ENCODE assay signal across 8 cellular contexts in genomic region chr6:28658475-28659249, GRCh38.
DNase-seq lines count a peak whose midpoint lies in the region; ATAC-seq and TF ChIP-seq lines count a peak whose summit lies in the region.

No MANE protein-coding gene starts in this region.

- H3K4me1 ChIP-seq in ACC112 (ENCODE audit: control insufficient read depth, insufficient read depth, low read length, unreplicated experiment) (peaks cover 5% of the 10 kb centered on the region), iPS-18a (ENCODE audit: control insufficient read depth, low read depth, low read length) (no peaks in the 10 kb centered on the region)

- POLR2A ChIA-PET in WTC11 (lab: Charles Lee): no interaction called here

- no peaks in the 10 kb centered on the region for H3K79me2 ChIP-seq in ACC112 (ENCODE audit: control insufficient read depth, insufficient read depth, low read length, unreplicated experiment)

- H3K4me3 ChIP-seq in ACC112 (ENCODE audit: low read depth, low read length) (peak overlapping the region; percentile 81), H7 (ENCODE audit: insufficient read depth, low read depth, low read length) (peak overlapping the region; percentile 36), iPS-18a (ENCODE audit: low read length) (peak overlapping the region; percentile 96)

- H3K27me3 ChIP-seq in ACC112 (ENCODE audit: insufficient read depth, low read length) (peaks cover 54% of the 10 kb centered on the region), H7 (ENCODE audit: control insufficient read depth, insufficient read depth, low read length) (no peaks in the 10 kb centered on the region), iPS-18a (ENCODE audit: control insufficient read depth, insufficient read depth, low read length) (no peaks in the 10 kb centered on the region)

- H3K27ac ChIP-seq in ACC112 (ENCODE audit: low read depth, low read length): no peak overlapping the region
- H3K27ac ChIP-seq in iPS-18a (ENCODE audit: low read length): no peak overlapping the region
- H3K27ac ChIP-seq in temporal lobe (ENCODE audit: low read depth, low read length): peak overlapping the region; percentile 40

- no peak overlapping the region for H3K27ac Mint-ChIP-seq in WTC11

- peak overlapping the region; percentile 93 for H3K4me3 Mint-ChIP-seq in WTC11

- peak; percentile 50 for DNase-seq in H7
- no peak for DNase-seq in WTC11 (ENCODE audit: low spot score)
- no peak for DNase-seq in activated effector memory CD4-positive, alpha-beta T cell treated with anti-CD3 and anti-CD28 coated beads, Interleukin-2, amount 50 U/mL, for 16 hours
- DNase-seq in SHP77 treated with DMSO at 0.1 percent for 48 hours (lab: John Stamatoyannopoulos, UW): no peak

- H3K9me3 ChIP-seq in iPS-18a (ENCODE audit: control insufficient read depth, low read depth, low read length): no peaks in the 10 kb centered on the region

- H2AFZ ChIP-seq in ACC112 (ENCODE audit: low read length, unreplicated experiment): peak overlapping the region; percentile 53

- no peaks in the 10 kb centered on the region for H3K36me3 Mint-ChIP-seq in WTC11

- no peaks in the 10 kb centered on the region for H3K36me3 ChIP-seq in ACC112 (ENCODE audit: insufficient read depth, low read length)
- no peaks in the 10 kb centered on the region for H3K36me3 ChIP-seq in H7 (replicated peaks; ENCODE audit: control insufficient read depth, insufficient read depth, low read length)
- no peaks in the 10 kb centered on the region for H3K36me3 ChIP-seq in iPS-18a (ENCODE audit: control insufficient read depth, low read depth, low read length)

- TF ChIP-seq CTCF in WTC11 (IDR thresholded peaks at IDR 0.05): no peak

- H3K4me1 Mint-ChIP-seq in WTC11: peaks cover 14% of the 10 kb centered on the region

- CTCF ChIA-PET in WTC11 (lab: Charles Lee): interaction anchor here (0.8 to 1.1 kb wide), 2 partner anchors 10 to 15 kb away, joined by 4 read pairs; no protein-coding TSS in a partner anchor

- H3K27me3 Mint-ChIP-seq in WTC11 (ENCODE audit: low read depth): no peaks in the 10 kb centered on the region

- no peaks in the 10 kb centered on the region for H3K9me3 Mint-ChIP-seq in WTC11

- H3K9ac ChIP-seq in iPS-18a (ENCODE audit: low read length): peak overlapping the region; percentile 48

- ATAC-seq in WTC11: peak; percentile 77
- ATAC-seq in activated CD4-positive, CD25-positive, alpha-beta regulatory T cell treated with anti-CD3 and anti-CD28 coated beads, Interleukin-2, amount 50 U/mL, for 24 hours: no peak

TF ChIP-seq in WTC11, 78 proteins besides CTCF, POLR2A, EP300 and RAD21:
- no peak for TF ChIP-seq ZBTB43 (CRISPR knock-in tag; IDR thresholded peaks at IDR 0.05)
- no peak for TF ChIP-seq JUN (CRISPR knock-in tag; IDR thresholded peaks at IDR 0.05)
- TF ChIP-seq MAX (CRISPR knock-in tag; IDR thresholded peaks at IDR 0.05): no peak
- no peak for TF ChIP-seq ESRRA (CRISPR knock-in tag; IDR thresholded peaks at IDR 0.05; ENCODE audit: borderline replicate concordance)
- no peak for TF ChIP-seq KAT7 (CRISPR knock-in tag; IDR thresholded peaks at IDR 0.05; ENCODE audit: borderline replicate concordance)
- TF ChIP-seq ZNF219 (CRISPR knock-in tag; IDR thresholded peaks at IDR 0.05; ENCODE audit: borderline replicate concordance): no peak
- no peak for TF ChIP-seq ZNF138 (CRISPR knock-in tag; conservative IDR thresholded peaks at IDR 0.05)

Comparison
In these comparisons a context has a peak if more than half of its experiments do, and no peak if none do; other contexts are left out.
1. H3K4me3 ChIP-seq: peak in every context shown above with its lines; median percentile 96 in iPS-18a; 81 in ACC112; 36 in H7.